ENCODE assay signal across 19 cellular contexts in genomic region chrX:32153586-32153985, GRCh38.
"Had no signal": no experiment of that assay in that cellular context is flagged by ENCODE, and none has a peak within 500 bp of the region (broad histone marks: within the 10 kb centered on the region; RNA-seq: fewer than 3 reads in every experiment).

No MANE protein-coding gene starts in this region.

- H2AFZ ChIP-seq: PC-9 had no signal

- H3K27me3 Mint-ChIP-seq: activated CD8-positive, alpha-beta T cell treated with anti-CD3 and anti-CD28 coated beads for 36 hours; activated naive CD4-positive, alpha-beta T cell treated with anti-CD3 and anti-CD28 coated beads, Interleukin-2, amount 10 ng/mL, durations not matched to agents 7 days and 5 days; activated naive CD8-positive, alpha-beta T cell treated with anti-CD3 and anti-CD28 coated beads for 36 hours had no signal

- H3K4me3 Mint-ChIP-seq: activated CD8-positive, alpha-beta T cell treated with anti-CD3 and anti-CD28 coated beads for 36 hours; activated naive CD4-positive, alpha-beta T cell treated with anti-CD3 and anti-CD28 coated beads, Interleukin-2, amount 10 ng/mL, durations not matched to agents 7 days and 5 days; activated naive CD8-positive, alpha-beta T cell treated with anti-CD3 and anti-CD28 coated beads for 36 hours; activated T-cell treated with anti-CD3 and anti-CD28 coated beads, Interleukin-2, amount 50 U/mL, for 72 hours; T-helper 1 cell treated with Interleukin-12 subunit alpha and Interleukin-12 subunit beta and Interleukin-4 antibody, amounts not matched to agents 30 μg/mL and 1 μg/mL, for 36 hours had no signal

- DNase-seq: activated CD4-positive, alpha-beta T cell treated with anti-CD3 and anti-CD28 coated beads for 4 hours; activated CD8-positive, alpha-beta memory T cell treated with anti-CD3 and anti-CD28 coated beads, Interleukin-2, amount 50 U/mL, for 4 hours; activated CD8-positive, alpha-beta T cell treated with anti-CD3 and anti-CD28 coated beads for 36 hours; activated gamma-delta T cell treated with Interleukin-2 at 50 U/mL for 16 hours; activated naive CD4-positive, alpha-beta T cell treated with anti-CD3 and anti-CD28 coated beads, Interleukin-2, amount 10 ng/mL, durations not matched to agents 7 days and 5 days; activated naive CD8-positive, alpha-beta T cell treated with anti-CD3 and anti-CD28 coated beads for 36 hours; activated T-cell treated with anti-CD3 and anti-CD28 coated beads, Interleukin-2, amount 50 U/mL, for 72 hours; MM.1S; NCI-H1105; NCI-H146; NCI-H187 treated with DMSO at 0.1 percent for 48 hours; NCI-H2081 treated with DMSO at 0.1 percent for 48 hours; NCI-H345; NCI-H510A; NCI-H526 treated with DMSO at 0.1 percent for 48 hours; PC-9; SHP77 treated with DMSO at 0.1 percent for 48 hours had no signal

- H3K4me3 ChIP-seq: PC-9 had no signal

- H3K27ac Mint-ChIP-seq: activated CD8-positive, alpha-beta T cell treated with anti-CD3 and anti-CD28 coated beads for 36 hours; activated naive CD4-positive, alpha-beta T cell treated with anti-CD3 and anti-CD28 coated beads, Interleukin-2, amount 10 ng/mL, durations not matched to agents 7 days and 5 days; activated naive CD8-positive, alpha-beta T cell treated with anti-CD3 and anti-CD28 coated beads for 36 hours; activated T-cell treated with anti-CD3 and anti-CD28 coated beads, Interleukin-2, amount 50 U/mL, for 72 hours; activated T-helper 2 cell treated with anti-CD3 and anti-CD28 coated beads, Interferon-gamma antibody, Interleukin-2, Interleukin-4, amounts not matched to agents 10 μg/mL and 5 μg/mL and 100 μg/mL, durations not matched to agents 14 hours and 24 hours and 36 hours; T-helper 1 cell treated with Interleukin-12 subunit alpha and Interleukin-12 subunit beta and Interleukin-4 antibody, amounts not matched to agents 30 μg/mL and 1 μg/mL, for 36 hours had no signal

- H3K4me2 ChIP-seq: PC-9 had no signal

- H3K36me3 Mint-ChIP-seq: activated naive CD4-positive, alpha-beta T cell treated with anti-CD3 and anti-CD28 coated beads, Interleukin-2, amount 10 ng/mL, durations not matched to agents 7 days and 5 days; activated naive CD8-positive, alpha-beta T cell treated with anti-CD3 and anti-CD28 coated beads for 36 hours had no signal

- H3K9me3 Mint-ChIP-seq: activated CD8-positive, alpha-beta T cell treated with anti-CD3 and anti-CD28 coated beads for 36 hours; activated naive CD4-positive, alpha-beta T cell treated with anti-CD3 and anti-CD28 coated beads, Interleukin-2, amount 10 ng/mL, durations not matched to agents 7 days and 5 days; activated naive CD8-positive, alpha-beta T cell treated with anti-CD3 and anti-CD28 coated beads for 36 hours; activated T-cell treated with anti-CD3 and anti-CD28 coated beads, Interleukin-2, amount 50 U/mL, for 72 hours; activated T-helper 2 cell treated with anti-CD3 and anti-CD28 coated beads, Interferon-gamma antibody, Interleukin-2, Interleukin-4, amounts not matched to agents 10 μg/mL and 5 μg/mL and 100 μg/mL, durations not matched to agents 14 hours and 24 hours and 36 hours; T-helper 1 cell treated with Interleukin-12 subunit alpha and Interleukin-12 subunit beta and Interleukin-4 antibody, amounts not matched to agents 30 μg/mL and 1 μg/mL, for 36 hours had no signal

- H3K27ac ChIP-seq: PC-9 had no signal

- H3K4me1 Mint-ChIP-seq: activated naive CD4-positive, alpha-beta T cell treated with anti-CD3 and anti-CD28 coated beads, Interleukin-2, amount 10 ng/mL, durations not matched to agents 7 days and 5 days; activated naive CD8-positive, alpha-beta T cell treated with anti-CD3 and anti-CD28 coated beads for 36 hours had no signal
